Comparison of ENCODE assay signal across 1 cellular context in genomic region chr4:53376900-53377299, GRCh38.
TF ChIP-seq lines count a peak whose summit lies in the region.

No MANE protein-coding gene starts in this region.

TF ChIP-seq in K562, 482 proteins besides CTCF, POLR2A, EP300 and RAD21 (continued from another document):
- TF ChIP-seq AFF1 (IDR thresholded peaks at IDR 0.05; ENCODE audit: low read depth in 1 of 2, partially characterized antibody in 2 of 2) = peak in 1 of 2 experiments; percentile 27
- TF ChIP-seq ZBTB40 (IDR thresholded peaks at IDR 0.05) = peak; percentile 39; the same call in 1 of the 2 replicates
- TF ChIP-seq ZBTB40 (CRISPR knock-in tag; IDR thresholded peaks at IDR 0.05) = no peak
- TF ChIP-seq ADNP (tag; IDR thresholded peaks at IDR 0.05) = no peak
- no peak for TF ChIP-seq U2AF2 (optimal IDR thresholded peaks at IDR 0.05; ENCODE audit: low read depth, low read length)
- TF ChIP-seq HDAC8 (tag; IDR thresholded peaks at IDR 0.05) = no peak
- 0 out of 2 replicates have a peak, but pooled peaks have one; percentile 16 for TF ChIP-seq ESRRA (IDR thresholded peaks at IDR 0.05; ENCODE audit: borderline replicate concordance, low read depth)
- TF ChIP-seq CSDE1 (IDR thresholded peaks at IDR 0.05) = peak in 1 of 2 experiments; percentile 33; a peak in 1 of 4 replicates
- no peak for TF ChIP-seq PHF21A (IDR thresholded peaks at IDR 0.05; ENCODE audit: borderline replicate concordance, low read depth)
- no peak for TF ChIP-seq BRF1 (IDR thresholded peaks at IDR 0.05; ENCODE audit: borderline replicate concordance, extremely low read depth, insufficient read length)
- TF ChIP-seq GMEB1 (CRISPR knock-in tag; IDR thresholded peaks at IDR 0.05) = no peak
- TF ChIP-seq MTF1 (CRISPR knock-in tag; IDR thresholded peaks at IDR 0.05; ENCODE audit: borderline replicate concordance) = no peak
- 0 out of 2 replicates have a peak, but pooled peaks have one; percentile 33 for TF ChIP-seq HDGF (IDR thresholded peaks at IDR 0.05)
